16 cellular contexts compared by ENCODE assay signal in genomic region chr5:77065256-77065655, GRCh38.
"Had no signal": no experiment of that assay in that cellular context is flagged by ENCODE, and none has a peak within 500 bp of the region (broad histone marks: within the 10 kb centered on the region; RNA-seq: fewer than 3 reads in every experiment).

No MANE protein-coding gene starts in this region.

- DNase-seq: activated CD4-positive, alpha-beta T cell treated with anti-CD3 and anti-CD28 coated beads, Interleukin-2, amount 50 U/mL, for 4 hours; activated effector memory CD4-positive, alpha-beta T cell treated with anti-CD3 and anti-CD28 coated beads, Interleukin-2, amount 50 U/mL, for 16 hours; activated T-cell treated with anti-CD3 and anti-CD28 coated beads, Interleukin-2, amount 50 U/mL, for 1 hour; amniotic stem cell; hippocampal formation; kidney glomerular epithelial cell; pancreas; retina; stimulated activated CD4-positive, alpha-beta T cell treated with anti-CD3 and anti-CD28 coated beads, Interleukin-4, amount 100 ng/mL, for 4 hours; thyroid gland; uterus had no signal

- H3K4me1 ChIP-seq: neural progenitor cell, thyroid gland, uterus had no signal

- H3K27me3 Mint-ChIP-seq: brain; central memory CD8-positive, alpha-beta T cell had no signal

- H3K27me3 ChIP-seq: neural progenitor cell, pancreas, thyroid gland, uterus had no signal

- H3K4me1 Mint-ChIP-seq: brain, neural progenitor cell had no signal

- H3K4me3 ChIP-seq: neural progenitor cell, pancreas, thyroid gland, uterus had no signal

- H3K27ac Mint-ChIP-seq: activated naive CD4-positive, alpha-beta T cell treated with anti-CD3 and anti-CD28 coated beads, Interleukin-2, amount 50 U/mL, for 72 hours; brain; neural progenitor cell had no signal

- H3K9me3 Mint-ChIP-seq: activated naive CD4-positive, alpha-beta T cell treated with anti-CD3 and anti-CD28 coated beads, Interleukin-2, amount 50 U/mL, for 72 hours; brain; central memory CD8-positive, alpha-beta T cell; neural progenitor cell had no signal

- H3K27ac ChIP-seq: neural progenitor cell, thyroid gland, uterus had no signal

- H3K9me3 ChIP-seq: pancreas, thyroid gland, uterus had no signal

- ATAC-seq: activated CD4-positive, CD25-positive, alpha-beta regulatory T cell treated with anti-CD3 and anti-CD28 coated beads, Interleukin-2, amount 50 U/mL, for 24 hours; activated naive CD4-positive, alpha-beta T cell treated with anti-CD3 and anti-CD28 coated beads, Interleukin-2, amount 50 U/mL, for 72 hours had no signal

- H3K36me3 ChIP-seq: uterus had no signal

- H3K4me3 Mint-ChIP-seq: brain; central memory CD8-positive, alpha-beta T cell; neural progenitor cell had no signal
